ENCODE assay signal across 8 cellular contexts in the genomic region with DNA sequence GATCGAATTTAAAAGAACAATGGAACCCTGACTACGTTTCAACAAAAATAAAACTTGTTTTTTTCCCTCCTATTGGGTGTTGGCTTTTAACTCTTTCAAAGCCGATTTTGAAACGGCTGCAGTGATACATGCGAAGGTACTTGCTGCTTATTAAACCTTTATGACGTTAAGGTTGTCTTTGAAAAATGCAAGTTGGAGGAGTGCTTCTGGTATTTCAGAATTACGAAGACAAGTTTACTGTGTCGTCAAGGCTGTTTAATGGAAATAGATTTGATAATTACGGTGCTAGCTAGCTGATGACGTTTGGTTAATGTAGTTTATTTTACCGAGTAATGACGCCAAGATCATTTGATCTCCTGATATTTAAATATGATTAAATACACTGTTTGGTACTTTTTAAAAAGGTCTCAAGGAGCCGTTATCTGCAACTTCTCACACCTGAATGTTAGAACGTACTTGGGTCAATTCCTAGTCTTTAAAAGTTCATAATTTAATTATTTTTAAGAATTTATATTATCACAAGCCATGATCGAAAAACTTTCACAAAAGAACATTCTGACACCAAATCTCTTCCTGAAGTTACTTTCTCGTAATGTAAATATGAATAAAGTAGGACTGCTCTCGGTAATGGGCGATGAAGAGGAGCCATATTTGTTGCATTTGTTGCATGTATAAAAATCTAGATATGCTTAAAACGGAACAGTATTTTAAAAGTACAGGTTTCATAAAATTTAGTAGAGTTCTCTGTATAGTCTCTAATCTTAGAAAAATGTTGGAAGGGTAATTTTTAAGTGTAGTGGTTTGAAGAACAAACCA. TPM values are rescaled to one million over a fixed set of nuclear protein-coding genes. Genes with fewer than 3 reads are reported as not detected.
DNase-seq lines count a peak whose midpoint lies in the region; ATAC-seq and TF ChIP-seq lines count a peak whose summit lies in the region.

No MANE protein-coding gene starts in this region.

- no peak for TF ChIP-seq CTCF in WTC11 (IDR thresholded peaks at IDR 0.05)
- no peak for TF ChIP-seq CTCF in fibroblast of pulmonary artery (IDR thresholded peaks at IDR 0.05; ENCODE audit: low read length, missing control alignments)
- TF ChIP-seq CTCF in prostate gland (IDR thresholded peaks at IDR 0.05) = no peak

- peak overlapping the region; percentile 94 for H3K4me3 Mint-ChIP-seq in WTC11

- DNase-seq in CD1c-positive myeloid dendritic cell (ENCODE audit: extremely low spot score) (peak; percentile 80), WTC11 (ENCODE audit: low spot score) (no peak), fibroblast of pulmonary artery (ENCODE audit: low read depth) (peak; percentile 64), prostate gland (ENCODE audit: low spot score) (no peak), NCI-H2107 (lab: John Stamatoyannopoulos, UW) (no peak)
- no peak for DNase-seq in Jurkat, Clone E6-1 (ENCODE audit: low read depth, low spot score)
- DNase-seq in effector CD8-positive, alpha-beta T cell (lab: John Stamatoyannopoulos, UW) = no peak
- DNase-seq in activated CD4-positive, alpha-beta T cell treated with anti-CD3 and anti-CD28 coated beads for 4 hours = no peak

- H3K9me3 Mint-ChIP-seq in WTC11 = no peaks in the 10 kb centered on the region

- under 1% methylated on average over 19 of the region's 19 CpGs for WGBS in prostate gland

- H3K27ac ChIP-seq in prostate gland = peak overlapping the region; percentile 100

- H3K36me3 Mint-ChIP-seq in WTC11 = peaks cover 52% of the 10 kb centered on the region

- H3K9me3 ChIP-seq in prostate gland = no peaks in the 10 kb centered on the region

- POLR2A ChIA-PET in WTC11 (lab: Charles Lee) = interaction anchor here (0.6 to 8.6 kb wide), 7 partner anchors 13 to 74 kb away, joined by 3 to 226 read pairs (median 39); partner anchors contain the start of gene CHD2

- no peaks in the 10 kb centered on the region for H3K27me3 Mint-ChIP-seq in WTC11 (ENCODE audit: low read depth)

- H3K4me1 Mint-ChIP-seq in WTC11 = peaks cover 54% of the 10 kb centered on the region

- H3K36me3 ChIP-seq in prostate gland = no peaks in the 10 kb centered on the region

- H3K27me3 ChIP-seq in prostate gland (replicated peaks; ENCODE audit: insufficient read depth) = no peaks in the 10 kb centered on the region

- CTCF ChIA-PET in WTC11 (lab: Charles Lee) = no interaction called here

- H3K27ac Mint-ChIP-seq in WTC11 = peak overlapping the region; percentile 97

- no peaks in the 10 kb centered on the region for H3K4me1 ChIP-seq in prostate gland (replicated peaks)

- intact Hi-C loops in prostate gland (cut with DNase I) = loop anchor here (2.0 to 5.0 kb wide), 3 partner anchors 17 to 51 kb away; partner anchors contain the start of gene CHD2

- no peak for TF ChIP-seq POLR2A in prostate gland (IDR thresholded peaks at IDR 0.05)

- no peak for ATAC-seq in WTC11

- H3K4me3 ChIP-seq in Jurkat, Clone E6-1 (ENCODE audit: low read length) = peak overlapping the region; percentile 77
- H3K4me3 ChIP-seq in fibroblast of pulmonary artery (replicated peaks; ENCODE audit: low read depth, low read length) = peak overlapping the region; percentile 81
- peak overlapping the region; percentile 97 to 98 for H3K4me3 ChIP-seq in prostate gland

TF ChIP-seq in WTC11, 78 proteins besides CTCF, POLR2A, EP300 and RAD21:
- TF ChIP-seq NFATC4 (CRISPR knock-in tag; IDR thresholded peaks at IDR 0.05) = no peak
- TF ChIP-seq, protein P1, sequence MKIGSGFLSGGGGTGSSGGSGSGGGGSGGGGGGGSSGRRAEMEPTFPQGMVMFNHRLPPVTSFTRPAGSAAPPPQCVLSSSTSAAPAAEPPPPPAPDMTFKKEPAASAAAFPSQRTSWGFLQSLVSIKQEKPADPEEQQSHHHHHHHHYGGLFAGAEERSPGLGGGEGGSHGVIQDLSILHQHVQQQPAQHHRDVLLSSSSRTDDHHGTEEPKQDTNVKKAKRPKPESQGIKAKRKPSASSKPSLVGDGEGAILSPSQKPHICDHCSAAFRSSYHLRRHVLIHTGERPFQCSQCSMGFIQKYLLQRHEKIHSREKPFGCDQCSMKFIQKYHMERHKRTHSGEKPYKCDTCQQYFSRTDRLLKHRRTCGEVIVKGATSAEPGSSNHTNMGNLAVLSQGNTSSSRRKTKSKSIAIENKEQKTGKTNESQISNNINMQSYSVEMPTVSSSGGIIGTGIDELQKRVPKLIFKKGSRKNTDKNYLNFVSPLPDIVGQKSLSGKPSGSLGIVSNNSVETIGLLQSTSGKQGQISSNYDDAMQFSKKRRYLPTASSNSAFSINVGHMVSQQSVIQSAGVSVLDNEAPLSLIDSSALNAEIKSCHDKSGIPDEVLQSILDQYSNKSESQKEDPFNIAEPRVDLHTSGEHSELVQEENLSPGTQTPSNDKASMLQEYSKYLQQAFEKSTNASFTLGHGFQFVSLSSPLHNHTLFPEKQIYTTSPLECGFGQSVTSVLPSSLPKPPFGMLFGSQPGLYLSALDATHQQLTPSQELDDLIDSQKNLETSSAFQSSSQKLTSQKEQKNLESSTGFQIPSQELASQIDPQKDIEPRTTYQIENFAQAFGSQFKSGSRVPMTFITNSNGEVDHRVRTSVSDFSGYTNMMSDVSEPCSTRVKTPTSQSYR (CRISPR knock-in tag; IDR thresholded peaks at IDR 0.05) = no peak

RNA-seq across cellular contexts. Expression of gene CHD2, which starts 16.3 kb away (rescaled TPM):
- polyA plus RNA-seq in Jurkat, Clone E6-1 (2012; ENCODE audit: insufficient read depth, insufficient read length) = 51.1 TPM
- total RNA-seq in WTC11 (2021) (75.8 to 101 TPM (median 87.6 TPM) in 3 replicates), prostate gland (100 to 1,000 TPM in 1 of 2 donors, 10 to 100 TPM in 1; 76.3 to 137 TPM)

Comparison
In these comparisons a context has a peak if more than half of its experiments do, and no peak if none do; other contexts are left out.
1. DNase-seq: peak in CD1c-positive myeloid dendritic cell (single experiment) and fibroblast of pulmonary artery (single experiment); none in Jurkat, Clone E6-1 (single experiment), WTC11 (single experiment), prostate gland (single experiment), effector CD8-positive, alpha-beta T cell (single experiment), activated CD4-positive, alpha-beta T cell treated with anti-CD3 and anti-CD28 coated beads for 4 hours (0 of 2) and NCI-H2107 (single experiment).
2. Peak in every context shown above with its lines, with median percentiles within 50 percentile points of each other: H3K4me3 ChIP-seq.